In the genomic region with DNA sequence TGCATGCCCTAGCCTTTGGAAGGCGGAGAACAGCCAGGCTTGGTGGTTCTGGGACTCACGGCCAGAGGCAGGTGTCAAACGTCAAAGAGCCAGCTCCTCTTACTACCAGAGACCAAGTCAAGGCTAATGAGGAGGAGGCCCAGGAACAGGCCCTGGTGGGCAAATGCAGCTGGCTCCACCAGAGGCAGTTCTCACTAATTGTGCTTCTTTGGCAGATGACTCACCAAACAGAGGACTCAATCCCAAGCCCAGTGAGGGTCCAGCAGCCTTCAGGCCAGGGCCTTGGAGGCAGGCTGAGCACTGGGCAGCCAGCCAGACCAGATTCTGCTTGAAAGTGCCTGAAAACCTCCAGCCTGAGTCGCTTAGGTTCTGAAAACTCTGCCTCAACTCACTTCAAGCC, we compare ENCODE assay signal across 25 cellular contexts.
DNase-seq lines count a peak whose midpoint lies in the region; ATAC-seq, FAIRE-seq and TF ChIP-seq lines count a peak whose summit lies in the region.
"Had no signal": no experiment of that assay in that cellular context is flagged by ENCODE, and none has a peak within 500 bp of the region (broad histone marks: within the 10 kb centered on the region; RNA-seq: fewer than 3 reads in every experiment).

No MANE protein-coding gene starts in this region.

- DNase-seq in left ventricle myocardium superior (peak; percentile 30), Right ventricle myocardium inferior (ENCODE audit: missing footprints) (no peak), astrocyte (ENCODE audit: low read depth) (peak; percentile 71), iPS-NIHi7 (ENCODE audit: extremely low spot score) (peak; percentile 29), NCI-H510A (lab: John Stamatoyannopoulos, UW) (no peak), 8988T (no peak), DMS153 (lab: John Stamatoyannopoulos, UW) (no peak)
- DNase-seq: activated CD4-positive, alpha-beta T cell treated with anti-CD3 and anti-CD28 coated beads for 36 hours; activated CD8-positive, alpha-beta memory T cell treated with anti-CD3 and anti-CD28 coated beads for 24 hours; activated naive CD4-positive, alpha-beta T cell treated with anti-CD3 and anti-CD28 coated beads for 36 hours; activated T-cell treated with anti-CD3 and anti-CD28 coated beads, Interleukin-2, amount 50 U/mL, for 4 hours; cerebellar nuclear complex; erythroblast; KG1; NCI-H146; NCI-H2171 treated with DMSO at 0.1 percent for 48 hours; NCI-H526 treated with DMSO at 0.1 percent for 48 hours; stimulated activated CD8-positive, alpha-beta memory T cell treated with anti-CD3 and anti-CD28 coated beads, Interleukin-4, amount 100 ng/mL, for 48 hours had no signal

- no peak overlapping the region for H3K4me3 Mint-ChIP-seq in astrocyte (ENCODE audit: unreplicated experiment)
- H3K4me3 Mint-ChIP-seq: activated CD4-positive, alpha-beta T cell treated with anti-CD3 and anti-CD28 coated beads for 36 hours; activated naive CD4-positive, alpha-beta T cell treated with anti-CD3 and anti-CD28 coated beads for 36 hours; activated T-cell treated with anti-CD3 and anti-CD28 coated beads, Interleukin-2, amount 50 U/mL, for 4 hours; CD14-positive monocyte; type B pancreatic cell had no signal

- no peaks in the 10 kb centered on the region for H4K20me1 ChIP-seq in astrocyte (ENCODE audit: insufficient read depth, low read length)

- no peak for FAIRE-seq in astrocyte (lab: Jason Lieb, UNC)
- FAIRE-seq: A204.1, D721Med had no signal

- peaks cover 18% of the 10 kb centered on the region for H3K4me1 Mint-ChIP-seq in astrocyte (ENCODE audit: low read depth, unreplicated experiment)
- H3K4me1 Mint-ChIP-seq: activated CD4-positive, alpha-beta T cell treated with anti-CD3 and anti-CD28 coated beads for 36 hours; CD14-positive monocyte had no signal

- no peak overlapping the region for H3K27ac ChIP-seq in astrocyte (ENCODE audit: low read depth, low read length)

- intact Hi-C loops in left ventricle myocardium superior (cut with micrococcal nuclease) = no loop called here
- intact Hi-C loops in Right ventricle myocardium inferior (cut with DNase I) = no loop called here

- peaks cover 12% of the 10 kb centered on the region for H3K4me1 ChIP-seq in astrocyte (ENCODE audit: insufficient read depth, low read length)
- H3K4me1 ChIP-seq: HAP-1, right atrium auricular region had no signal

- no peak for ATAC-seq in left ventricle myocardium superior
- no peak for ATAC-seq in Right ventricle myocardium inferior
- ATAC-seq in GM18861 (IDR thresholded peaks at IDR 0.05; ENCODE audit: unreplicated experiment) = no peak
- ATAC-seq: activated CD4-positive, alpha-beta T cell treated with anti-CD3 and anti-CD28 coated beads for 36 hours; activated T-cell treated with anti-CD3 and anti-CD28 coated beads, Interleukin-2, amount 50 U/mL, for 4 hours had no signal

- no peak for TF ChIP-seq CTCF in astrocyte (IDR thresholded peaks at IDR 0.05; ENCODE audit: insufficient read depth, low read depth, low read length)

- peaks cover 32% of the 10 kb centered on the region for H3K27me3 Mint-ChIP-seq in astrocyte (ENCODE audit: low read depth, unreplicated experiment)

- no peak overlapping the region for H3K9ac ChIP-seq in astrocyte (ENCODE audit: low read length)

- no peak overlapping the region for H3K4me2 ChIP-seq in astrocyte (ENCODE audit: low read length)

- peak overlapping the region; percentile 12 for H3K27ac Mint-ChIP-seq in astrocyte (ENCODE audit: unreplicated experiment)
- H3K27ac Mint-ChIP-seq: activated CD4-positive, alpha-beta T cell treated with anti-CD3 and anti-CD28 coated beads for 36 hours; activated naive CD4-positive, alpha-beta T cell treated with anti-CD3 and anti-CD28 coated beads for 36 hours; CD14-positive monocyte; type B pancreatic cell had no signal

- H3K36me3 ChIP-seq in astrocyte (ENCODE audit: insufficient read depth, low read length) = no peaks in the 10 kb centered on the region
- H3K36me3 ChIP-seq: HAP-1, right atrium auricular region had no signal

- peaks cover 7% of the 10 kb centered on the region for H3K9me3 Mint-ChIP-seq in astrocyte (ENCODE audit: unreplicated experiment)
- H3K9me3 Mint-ChIP-seq: activated naive CD4-positive, alpha-beta T cell treated with anti-CD3 and anti-CD28 coated beads for 36 hours; activated T-cell treated with anti-CD3 and anti-CD28 coated beads, Interleukin-2, amount 50 U/mL, for 4 hours had no signal

- H3K79me2 ChIP-seq in astrocyte (ENCODE audit: insufficient read depth, low read length) = no peaks in the 10 kb centered on the region

- H3K9me3 ChIP-seq in astrocyte (ENCODE audit: insufficient read depth, low read depth, low read length) = no peaks in the 10 kb centered on the region
- H3K9me3 ChIP-seq: HAP-1 had no signal

- H2AFZ ChIP-seq in astrocyte (ENCODE audit: low read depth, low read length) = no peak overlapping the region

- no peak overlapping the region for H3K4me3 ChIP-seq in astrocyte (ENCODE audit: insufficient read depth, low read depth, low read length)
- H3K4me3 ChIP-seq: HAP-1, right atrium auricular region had no signal

- H3K27me3 ChIP-seq in astrocyte (ENCODE audit: insufficient read depth, low read length) = no peaks in the 10 kb centered on the region
- H3K27me3 ChIP-seq: right atrium auricular region had no signal

- H3K36me3 Mint-ChIP-seq in astrocyte (ENCODE audit: low read depth, unreplicated experiment) = no peaks in the 10 kb centered on the region
- H3K36me3 Mint-ChIP-seq: CD14-positive monocyte, type B pancreatic cell had no signal

Comparison
In these comparisons a context has a peak if more than half of its experiments do, and no peak if none do; other contexts are left out.
1. DNase-seq: peak in left ventricle myocardium superior (single experiment), astrocyte (single experiment) and iPS-NIHi7 (single experiment); none in Right ventricle myocardium inferior (single experiment), NCI-H510A (single experiment), 8988T (single experiment) and DMS153 (single experiment).